ENCODE assay signal across 15 cellular contexts in genomic region chr2:11411244-11411643, GRCh38. TPM values are rescaled to one million over a fixed set of nuclear protein-coding genes. Genes with fewer than 3 reads are reported as not detected.
DNase-seq lines count a peak whose midpoint lies in the region; ATAC-seq and TF ChIP-seq lines count a peak whose summit lies in the region.
"Had no signal": no experiment of that assay in that cellular context is flagged by ENCODE, and none has a peak within 500 bp of the region (broad histone marks: within the 10 kb centered on the region; RNA-seq: fewer than 3 reads in every experiment).

No MANE protein-coding gene starts in this region.

- H4K20me1 ChIP-seq in Loucy (ENCODE audit: insufficient read depth, low read length, poor library complexity, severe bottlenecking): no peaks in the 10 kb centered on the region

- peak overlapping the region; percentile 42 for H3K4me2 ChIP-seq in Loucy (ENCODE audit: low read depth, low read length, poor library complexity, severe bottlenecking)

- no peaks in the 10 kb centered on the region for H3K9me2 ChIP-seq in Loucy (replicated peaks; ENCODE audit: low read depth, low read length)

- H3K9me3 ChIP-seq in Loucy (ENCODE audit: insufficient read depth, low read depth, low read length) (no peaks in the 10 kb centered on the region), lower lobe of right lung (no peaks in the 10 kb centered on the region), stomach (no peaks in the 10 kb centered on the region)
- H3K9me3 ChIP-seq: ovary, suprapubic skin had no signal

- H3K36me3 Mint-ChIP-seq in chondrocyte (ENCODE audit: low read depth): no peaks in the 10 kb centered on the region
- H3K36me3 Mint-ChIP-seq in natural killer cell treated with Interleukin-12 subunit alpha and Interleukin-12 subunit beta and Interleukin-15 and Interleukin-18, amount 100 ng/mL, for 72 hours: no peaks in the 10 kb centered on the region

- WGBS in stomach, 5 donors: 85 to 94% (median 86%) methylated on average over 1 of the region's 1 CpG

- H3K9me3 Mint-ChIP-seq in chondrocyte (ENCODE audit: low read depth): peaks cover 4% of the 10 kb centered on the region
- H3K9me3 Mint-ChIP-seq in natural killer cell treated with Interleukin-12 subunit alpha and Interleukin-12 subunit beta and Interleukin-15 and Interleukin-18, amount 100 ng/mL, for 72 hours: no peaks in the 10 kb centered on the region

- no peak overlapping the region; the same call in 1 of the 2 replicates for H2AFZ ChIP-seq in Loucy (ENCODE audit: low read length)

- TF ChIP-seq POLR2A in stomach (IDR thresholded peaks at IDR 0.05): no peak

- H3K9ac ChIP-seq in Loucy (ENCODE audit: low read depth, low read length, poor library complexity, severe bottlenecking): peak overlapping the region; percentile 20

- TF ChIP-seq CTCF in Loucy (conservative IDR thresholded peaks at IDR 0.05; ENCODE audit: low read length) (no peak), chondrocyte (IDR thresholded peaks at IDR 0.05) (no peak), lower lobe of right lung (IDR thresholded peaks at IDR 0.05) (no peak), stomach (IDR thresholded peaks at IDR 0.05) (no peak)

- peak overlapping the region; percentile 58 for H3K27ac Mint-ChIP-seq in chondrocyte (ENCODE audit: unreplicated experiment)
- H3K27ac Mint-ChIP-seq in natural killer cell treated with Interleukin-12 subunit alpha and Interleukin-12 subunit beta and Interleukin-15 and Interleukin-18, amount 100 ng/mL, for 72 hours: no peak overlapping the region

- H3K4me3 Mint-ChIP-seq in chondrocyte (ENCODE audit: unreplicated experiment): no peak overlapping the region
- H3K4me3 Mint-ChIP-seq in natural killer cell treated with Interleukin-12 subunit alpha and Interleukin-12 subunit beta and Interleukin-15 and Interleukin-18, amount 100 ng/mL, for 72 hours: no peak overlapping the region

- H3K27me3 Mint-ChIP-seq in chondrocyte (ENCODE audit: low read depth): no peaks in the 10 kb centered on the region
- peaks cover 17 to 38% of the 10 kb centered on the region in 2 donors for H3K27me3 Mint-ChIP-seq in natural killer cell treated with Interleukin-12 subunit alpha and Interleukin-12 subunit beta and Interleukin-15 and Interleukin-18, amount 100 ng/mL, for 72 hours

- no peak for TF ChIP-seq EP300 in stomach (IDR thresholded peaks at IDR 0.05)

- ATAC-seq in lower lobe of right lung: peak in 1 of 2 donors; percentile 52
- no peak for ATAC-seq in natural killer cell treated with Interleukin-12 subunit alpha and Interleukin-12 subunit beta and Interleukin-15 and Interleukin-18, amount 100 ng/mL, for 72 hours
- ATAC-seq in GM19035 (IDR thresholded peaks at IDR 0.05; ENCODE audit: unreplicated experiment): no peak
- ATAC-seq: esophagus mucosa had no signal

- H3K36me3 ChIP-seq in Loucy (ENCODE audit: insufficient read depth, low read length) (no peaks in the 10 kb centered on the region), lower lobe of right lung (no peaks in the 10 kb centered on the region), stomach (no peaks in the 10 kb centered on the region)
- H3K36me3 ChIP-seq: cardiac muscle cell, ovary, suprapubic skin had no signal

- H3K27me3 ChIP-seq in Loucy (ENCODE audit: insufficient read depth, low read length, poor library complexity, severe bottlenecking) (no peaks in the 10 kb centered on the region), lower lobe of right lung (ENCODE audit: low read depth) (no peaks in the 10 kb centered on the region), stomach (no peaks in the 10 kb centered on the region)
- H3K27me3 ChIP-seq: cardiac muscle cell, ovary, suprapubic skin had no signal

- no peaks in the 10 kb centered on the region for H3K79me2 ChIP-seq in Loucy (ENCODE audit: insufficient read depth, low read length)

- peaks cover 60% of the 10 kb centered on the region for H3K4me1 Mint-ChIP-seq in chondrocyte (ENCODE audit: low read depth)
- no peaks in the 10 kb centered on the region for H3K4me1 Mint-ChIP-seq in natural killer cell treated with Interleukin-12 subunit alpha and Interleukin-12 subunit beta and Interleukin-15 and Interleukin-18, amount 100 ng/mL, for 72 hours (ENCODE audit: low read depth in 2 of 2)

- DNase-seq in chondrocyte (ENCODE audit: low spot score) (no peak), lower lobe of right lung (no peak), stomach (no peak), hippocampal formation (lab: John Stamatoyannopoulos, UW) (no peak)
- no peak for DNase-seq in natural killer cell treated with Interleukin-12 subunit alpha and Interleukin-12 subunit beta and Interleukin-15 and Interleukin-18, amount 100 ng/mL, for 72 hours (ENCODE audit: low spot score)
- DNase-seq: activated CD4-positive, alpha-beta T cell treated with anti-CD3 and anti-CD28 coated beads for 48 hours; activated CD8-positive, alpha-beta memory T cell treated with anti-CD3 and anti-CD28 coated beads, Interleukin-2, amount 50 U/mL, for 4 hours; activated gamma-delta T cell; NK-92 treated with Interleukin-12 subunit alpha and Interleukin-12 subunit beta, amount 100 ng/mL, for 24 hours had no signal

- H3K4me1 ChIP-seq in Loucy (ENCODE audit: insufficient read depth, low read length, poor library complexity, severe bottlenecking) (peaks cover 11% of the 10 kb centered on the region), lower lobe of right lung (peaks cover 10% of the 10 kb centered on the region), stomach (peaks cover 4 to 21% (median 13%) of the 10 kb centered on the region in 4 donors)
- H3K4me1 ChIP-seq: suprapubic skin had no signal

- intact Hi-C loops in lower lobe of right lung (cut with DNase I) (loop anchor here (5.0 kb wide), 1 partner anchor 179 kb away; no protein-coding TSS in a partner anchor), stomach (cut with DNase I; ENCODE audit: low total_unique reads) (loop anchor here (5.0 kb wide), 2 partner anchors 69 to 174 kb away; partner anchors contain the start of gene ROCK2)

- H3F3A ChIP-seq in Loucy (ENCODE audit: low read depth): no peaks in the 10 kb centered on the region

- H3K27ac ChIP-seq in lower lobe of right lung (no peak overlapping the region), stomach (peak overlapping the region in 1 of 5 donors; percentile 0)
- H3K27ac ChIP-seq: cardiac muscle cell, ovary, suprapubic skin had no signal

- H3K4me3 ChIP-seq in Loucy (ENCODE audit: low read length, poor library complexity, severe bottlenecking) (peak overlapping the region; percentile 43), lower lobe of right lung (peak overlapping the region; percentile 55), stomach (peak overlapping the region; percentile 26 to 42 (median 40))
- H3K4me3 ChIP-seq: cardiac muscle cell had no signal

RNA-seq across cellular contexts. Expression of gene E2F6, which starts 54.7 kb away (rescaled TPM):
- total RNA-seq in chondrocyte (14.2 to 17.7 TPM (median 15.1 TPM) in 3 replicates), lower lobe of right lung (12.3 TPM), stomach (10 to 100 TPM in 4 of 5 donors, under 1 TPM in 1; 0.58 to 32.1 (median 13.8) TPM)
- polyA plus RNA-seq in stomach: 1 to 10 TPM; 5.6 to 7.5 (median 6.9) TPM
- 10 to 100 TPM; 10.8 to 11.6 TPM for total RNA-seq in natural killer cell treated with Interleukin-12 subunit alpha and Interleukin-12 subunit beta and Interleukin-15 and Interleukin-18, amount 100 ng/mL, for 72 hours
